ENCODE assay signal across 25 cellular contexts in genomic region chr15:64673866-64674265, GRCh38.
DNase-seq lines count a peak whose midpoint lies in the region; ATAC-seq, FAIRE-seq and TF ChIP-seq lines count a peak whose summit lies in the region.
"Had no signal": no experiment of that assay in that cellular context is flagged by ENCODE, and none has a peak within 500 bp of the region (broad histone marks: within the 10 kb centered on the region; RNA-seq: fewer than 3 reads in every experiment).

No MANE protein-coding gene starts in this region.

- TF ChIP-seq CTCF in WTC11 (IDR thresholded peaks at IDR 0.05) (no peak), adrenal gland (IDR thresholded peaks at IDR 0.05) (no peak), ovary (IDR thresholded peaks at IDR 0.05) (no peak), kidney (IDR thresholded peaks at IDR 0.05; ENCODE audit: borderline replicate concordance, extremely low read depth, insufficient read depth) (no peak)

- POLR2A ChIA-PET in WTC11 (lab: Charles Lee) = no interaction called here

- ATAC-seq in WTC11 = peak; percentile 24; the same call in 1 of the 2 replicates
- ATAC-seq: A549, GM12878 had no signal

- DNase-seq in WTC11 (ENCODE audit: low spot score) (no peak), adrenal gland (peak; percentile 52 to 84 (median 72)), ovary (peak in 4 of 5 donors; percentile 38 to 59 (median 54)), NCI-H1694 (lab: John Stamatoyannopoulos, UW) (no peak), kidney (no peak), GM19238 (ENCODE audit: insufficient read length, low spot score) (no peak)
- DNase-seq: 8988T; ACHN; AML-193; BE2C; CD4-positive, alpha-beta T cell; CD8-positive, alpha-beta memory T cell; DMS 273 treated with DMSO at 0.1 percent for 48 hours; DMS79; EL; GDM1; GOT3; HFFc6 had no signal

- peaks cover 30% of the 10 kb centered on the region for H3K36me3 Mint-ChIP-seq in WTC11

- H3K4me3 Mint-ChIP-seq in WTC11 = no peak overlapping the region
- H3K4me3 Mint-ChIP-seq: CD14-positive monocyte; CD4-positive, alpha-beta T cell; CD8-positive, alpha-beta memory T cell; HFFc6 had no signal

- no peak overlapping the region for H3K9ac ChIP-seq in kidney (ENCODE audit: low read length in 2 of 2)
- H3K9ac ChIP-seq: BLaER1 treated with 17β-estradiol and CSF1 and Interleukin-3, amounts not matched to agents 10 nM and 100 nM had no signal

- FAIRE-seq in kidney (lab: Jason Lieb, UNC) = no peak
- FAIRE-seq: A549, D721Med, GM12878, H54 had no signal

- no peak for TF ChIP-seq POLR2A in adrenal gland (IDR thresholded peaks at IDR 0.05)
- TF ChIP-seq POLR2A in ovary (IDR thresholded peaks at IDR 0.05) = no peak

- no peak overlapping the region for H3K27ac Mint-ChIP-seq in WTC11
- H3K27ac Mint-ChIP-seq: CD4-positive, alpha-beta T cell; HFFc6 had no signal

- H3K27me3 ChIP-seq in adrenal gland (no peaks in the 10 kb centered on the region), ovary (no peaks in the 10 kb centered on the region)
- H3K27me3 ChIP-seq: BE2C; BLaER1 treated with 17β-estradiol and CSF1 and Interleukin-3, amounts not matched to agents 10 nM and 100 nM had no signal

- no peaks in the 10 kb centered on the region for H3K27me3 Mint-ChIP-seq in WTC11 (ENCODE audit: low read depth)
- H3K27me3 Mint-ChIP-seq: CD4-positive, alpha-beta T cell; CD8-positive, alpha-beta memory T cell had no signal

- H3K9me3 ChIP-seq in adrenal gland (replicated peaks in 1 of 3) (no peaks in the 10 kb centered on the region), ovary (no peaks in the 10 kb centered on the region), kidney (ENCODE audit: control insufficient read depth in 1 of 2, low read length in 2 of 2) (no peaks in the 10 kb centered on the region)
- H3K9me3 ChIP-seq: A549; BE2C; BLaER1 treated with 17β-estradiol and CSF1 and Interleukin-3, amounts not matched to agents 10 nM and 100 nM; HAP-1 had no signal

- H3K4me1 ChIP-seq in adrenal gland (replicated peaks in 1 of 2) (no peaks in the 10 kb centered on the region), ovary (ENCODE audit: insufficient read depth) (peaks cover 6% of the 10 kb centered on the region), kidney (ENCODE audit: control insufficient read depth in 1 of 2, insufficient read depth in 1 of 2, low read depth in 1 of 2, low read length in 2 of 2) (no peaks in the 10 kb centered on the region)
- H3K4me1 ChIP-seq: A549; BE2C; BLaER1 treated with 17β-estradiol and CSF1 and Interleukin-3, amounts not matched to agents 10 nM and 100 nM; HAP-1 had no signal

- no peaks in the 10 kb centered on the region for H3K9me3 Mint-ChIP-seq in WTC11
- H3K9me3 Mint-ChIP-seq: CD14-positive monocyte; CD4-positive, alpha-beta T cell; CD8-positive, alpha-beta memory T cell; HFFc6 had no signal

- WGBS in adrenal gland, 4 donors = 55 to 70% (median 58%) methylated on average over 12 of the region's 12 CpGs
- 31 to 52% (median 43%) methylated on average over 12 of the region's 12 CpGs for WGBS in ovary, 3 donors

- CTCF ChIA-PET in WTC11 (lab: Charles Lee) = interaction anchor here (0.6 kb wide), 1 partner anchor 456 kb away, joined by 3 read pairs; no protein-coding TSS in a partner anchor

- TF ChIP-seq EP300 in ovary (IDR thresholded peaks at IDR 0.05) = no peak

- H3K36me3 ChIP-seq in adrenal gland (replicated peaks in 1 of 2) (peaks cover 0 to 34% of the 10 kb centered on the region in 2 donors), ovary (no peaks in the 10 kb centered on the region), kidney (ENCODE audit: control insufficient read depth in 1 of 2, insufficient read depth in 2 of 2, low read length in 2 of 2) (peaks cover 11 to 17% of the 10 kb centered on the region in 2 donors)

- H3K4me1 Mint-ChIP-seq in WTC11 = no peaks in the 10 kb centered on the region
- H3K4me1 Mint-ChIP-seq: CD14-positive monocyte had no signal

- intact Hi-C loops in adrenal gland (cut with DNase I) (no loop called here), ovary (cut with DNase I) (loop anchor here in 1 of 4 donors (10.0 kb wide), 1 partner anchor 229 kb away; no protein-coding TSS in a partner anchor), kidney (cut with DNase I) (no loop called here)

- H3K27ac ChIP-seq in adrenal gland (peak overlapping the region in 1 of 5 donors; percentile 26), ovary (no peak overlapping the region), kidney (ENCODE audit: low read depth in 2 of 2, low read length in 2 of 2) (no peak overlapping the region)
- H3K27ac ChIP-seq: A549; BLaER1 treated with 17β-estradiol and CSF1 and Interleukin-3, amounts not matched to agents 10 nM and 100 nM had no signal

- H3K4me3 ChIP-seq in adrenal gland = no peak overlapping the region
- no peak overlapping the region for H3K4me3 ChIP-seq in ovary
- no peak overlapping the region for H3K4me3 ChIP-seq in kidney (ENCODE audit: low read length in 2 of 2)
- H3K4me3 ChIP-seq: A549; BLaER1 treated with 17β-estradiol and CSF1 and Interleukin-3, amounts not matched to agents 10 nM and 100 nM; GM12878; HAP-1 had no signal

TF ChIP-seq in WTC11, 78 proteins besides CTCF, POLR2A, EP300 and RAD21 (continues in another document):
- TF ChIP-seq PRRX2 (CRISPR knock-in tag; IDR thresholded peaks at IDR 0.05) (no peak), IRF1 (CRISPR knock-in tag; IDR thresholded peaks at IDR 0.05) (no peak), CREB1 (CRISPR knock-in tag; IDR thresholded peaks at IDR 0.05) (no peak), CREM (CRISPR knock-in tag; IDR thresholded peaks at IDR 0.05) (no peak), ZNF671 (CRISPR knock-in tag; IDR thresholded peaks at IDR 0.05) (no peak), PRDM15 (CRISPR knock-in tag; IDR thresholded peaks at IDR 0.05) (no peak), ZNF281 (CRISPR knock-in tag; IDR thresholded peaks at IDR 0.05) (no peak), ZNF232 (CRISPR knock-in tag; IDR thresholded peaks at IDR 0.05) (no peak), FOXP1 (CRISPR knock-in tag; IDR thresholded peaks at IDR 0.05; ENCODE audit: borderline replicate concordance) (no peak), ETV6 (CRISPR knock-in tag; IDR thresholded peaks at IDR 0.05) (no peak)

Comparison
In these comparisons a context has a peak if more than half of its experiments do, and no peak if none do; other contexts are left out.
1. DNase-seq: peak in adrenal gland (7 of 7) and ovary (4 of 5); none in WTC11 (single experiment), NCI-H1694 (single experiment), kidney (single experiment) and GM19238 (single experiment).